Comparison of ENCODE assay signal across 15 cellular contexts in genomic region chr2:160473508-160474318, GRCh38. TPM values are rescaled to one million over a fixed set of nuclear protein-coding genes. Genes with fewer than 3 reads are reported as not detected.
A peak's percentile ranks its signal among the peaks of the same experiment; 100 is the strongest.
DNase-seq lines count a peak whose midpoint lies in the region; ATAC-seq and FAIRE-seq lines count a peak whose summit lies in the region.
"Had no signal": no experiment of that assay in that cellular context is flagged by ENCODE, and none has a peak within 500 bp of the region (broad histone marks: within the 10 kb centered on the region; RNA-seq: fewer than 3 reads in every experiment).

No MANE protein-coding gene starts in this region.

- peak; percentile 8 for FAIRE-seq in endometrium (lab: Jason Lieb, UNC)

- H3K36me3 ChIP-seq in rectal smooth muscle tissue (ENCODE audit: control insufficient read depth, insufficient read depth, low read length) = no peaks in the 10 kb centered on the region
- H3K36me3 ChIP-seq: neural progenitor cell had no signal

- H3K27me3 Mint-ChIP-seq in activated CD8-positive, alpha-beta memory T cell treated with anti-CD3 and anti-CD28 coated beads, Interleukin-2, amount 10 ng/mL, durations not matched to agents 7 days and 5 days = no peaks in the 10 kb centered on the region

- peak overlapping the region; percentile 35 for H3K4me3 Mint-ChIP-seq in activated CD8-positive, alpha-beta memory T cell treated with anti-CD3 and anti-CD28 coated beads, Interleukin-2, amount 10 ng/mL, durations not matched to agents 7 days and 5 days
- H3K4me3 Mint-ChIP-seq: neural progenitor cell had no signal

- H3K4me1 Mint-ChIP-seq in activated CD8-positive, alpha-beta memory T cell treated with anti-CD3 and anti-CD28 coated beads, Interleukin-2, amount 10 ng/mL, durations not matched to agents 7 days and 5 days = peaks cover 36% of the 10 kb centered on the region

- no peak for DNase-seq in activated CD8-positive, alpha-beta memory T cell treated with anti-CD3 and anti-CD28 coated beads, Interleukin-2, amount 10 ng/mL, durations not matched to agents 7 days and 5 days
- no peak for DNase-seq in activated CD8-positive, alpha-beta memory T cell treated with anti-CD3 and anti-CD28 coated beads for 24 hours
- DNase-seq in NCI-H748 treated with DMSO at 0.1 percent for 48 hours (lab: John Stamatoyannopoulos, UW) (peak; percentile 37), kidney tubule cell (ENCODE audit: low spot score) (no peak), NCI-H510A treated with DMSO at 0.1 percent for 48 hours (lab: John Stamatoyannopoulos, UW) (no peak)
- DNase-seq: activated effector memory CD4-positive, alpha-beta T cell treated with Interleukin-2 at 50 U/mL for 16 hours; H7; NCI-H524; RPMI8226; stimulated activated CD4-positive, alpha-beta T cell treated with anti-CD3 and anti-CD28 coated beads, Interleukin-15, amount 100 ng/mL, for 24 hours; stimulated activated CD8-positive, alpha-beta memory T cell treated with anti-CD3 and anti-CD28 coated beads, Interleukin-4, amount 100 ng/mL, for 48 hours had no signal

- no peaks in the 10 kb centered on the region for H3K36me3 Mint-ChIP-seq in activated CD8-positive, alpha-beta memory T cell treated with anti-CD3 and anti-CD28 coated beads, Interleukin-2, amount 10 ng/mL, durations not matched to agents 7 days and 5 days

- H3K9ac ChIP-seq in rectal smooth muscle tissue (ENCODE audit: low read length) = no peak overlapping the region
- H3K9ac ChIP-seq: neural progenitor cell had no signal

- H3K4me1 ChIP-seq in rectal smooth muscle tissue (ENCODE audit: control insufficient read depth, insufficient read depth, low read length) = peaks cover 42% of the 10 kb centered on the region

- ATAC-seq in activated CD8-positive, alpha-beta memory T cell treated with anti-CD3 and anti-CD28 coated beads, Interleukin-2, amount 10 ng/mL, durations not matched to agents 7 days and 5 days = no peak
- no peak for ATAC-seq in HG03457 (IDR thresholded peaks at IDR 0.05; ENCODE audit: unreplicated experiment)

- H3K27ac ChIP-seq in rectal smooth muscle tissue (ENCODE audit: low read depth, low read length) = peak overlapping the region; percentile 44
- H3K27ac ChIP-seq: neural progenitor cell had no signal

- CTCF ChIA-PET in activated CD8-positive, alpha-beta memory T cell treated with anti-CD3 and anti-CD28 coated beads, Interleukin-2, amount 10 ng/mL, durations not matched to agents 7 days and 5 days (lab: Charles Lee) = interaction anchor here (0.6 kb wide), 1 partner anchor 870 kb away, joined by 4 read pairs; no protein-coding TSS in a partner anchor

- H3K27me3 ChIP-seq in rectal smooth muscle tissue (ENCODE audit: control insufficient read depth, insufficient read depth, low read length) = no peaks in the 10 kb centered on the region
- H3K27me3 ChIP-seq: neural progenitor cell had no signal

- no peaks in the 10 kb centered on the region for H3K9me3 Mint-ChIP-seq in activated CD8-positive, alpha-beta memory T cell treated with anti-CD3 and anti-CD28 coated beads, Interleukin-2, amount 10 ng/mL, durations not matched to agents 7 days and 5 days (ENCODE audit: low read depth)
- H3K9me3 Mint-ChIP-seq: neural progenitor cell had no signal

- H3K27ac Mint-ChIP-seq in activated CD8-positive, alpha-beta memory T cell treated with anti-CD3 and anti-CD28 coated beads, Interleukin-2, amount 10 ng/mL, durations not matched to agents 7 days and 5 days = no peak overlapping the region
- H3K27ac Mint-ChIP-seq: neural progenitor cell had no signal

- no peak overlapping the region for H3K4me3 ChIP-seq in rectal smooth muscle tissue (ENCODE audit: low read length)
- H3K4me3 ChIP-seq: neural progenitor cell had no signal

RNA-seq across cellular contexts. Expression of gene RBMS1, which starts 19.9 kb away (rescaled TPM):
- 10 to 100 TPM; 41.8 to 54.9 TPM for total RNA-seq in activated CD8-positive, alpha-beta memory T cell treated with anti-CD3 and anti-CD28 coated beads, Interleukin-2, amount 10 ng/mL, durations not matched to agents 7 days and 5 days
